In genomic region chr19:13116282-13117175, GRCh38 we compare ENCODE assay signal across 1 cellular context.
TF ChIP-seq lines count a peak whose summit lies in the region.

Gene TRMT1 (minus strand): TSS chr19:13116740. CDS start chr19:13116399, 341 bp downstream.

TF ChIP-seq in HepG2, 621 proteins besides CTCF, POLR2A, EP300 and RAD21 (continued from another document and continues in another):
- TF ChIP-seq ZBTB34 (CRISPR knock-in tag; IDR thresholded peaks at IDR 0.05) (no peak), MXI1 (IDR thresholded peaks at IDR 0.05; ENCODE audit: borderline replicate concordance, low read depth, low read length) (peak; percentile 100), ATF4 (CRISPR knock-in tag; IDR thresholded peaks at IDR 0.05) (0 out of 4 replicates have a peak, but pooled peaks of 1 of the 2 experiments have one; percentile 20), ATF3 (CRISPR knock-in tag; IDR thresholded peaks at IDR 0.05) (no peak), ZNF616 (CRISPR knock-in tag; IDR thresholded peaks at IDR 0.05; ENCODE audit: low read depth) (no peak), SOX6 (IDR thresholded peaks at IDR 0.05) (no peak), SOX6 (CRISPR knock-in tag; IDR thresholded peaks at IDR 0.05) (peak; percentile 42; the same call in 1 of the 2 replicates), ELF3 (CRISPR knock-in tag; IDR thresholded peaks at IDR 0.05) (peak; percentile 71), TFDP2 (CRISPR knock-in tag; IDR thresholded peaks at IDR 0.05) (no peak), JUNB (CRISPR knock-in tag; IDR thresholded peaks at IDR 0.05; ENCODE audit: borderline replicate concordance) (no peak), ZKSCAN1 (IDR thresholded peaks at IDR 0.05; ENCODE audit: low read length) (no peak), ZNF879 (CRISPR knock-in tag; IDR thresholded peaks at IDR 0.05) (no peak), ATRX (CRISPR knock-in tag; IDR thresholded peaks at IDR 0.05; ENCODE audit: borderline replicate concordance) (no peak), FLYWCH1 (CRISPR knock-in tag; IDR thresholded peaks at IDR 0.05) (no peak), CC2D1A (CRISPR knock-in tag; IDR thresholded peaks at IDR 0.05) (no peak), ZNF12 (CRISPR knock-in tag; IDR thresholded peaks at IDR 0.05) (no peak), ZKSCAN5 (CRISPR knock-in tag; IDR thresholded peaks at IDR 0.05) (no peak), ZNF564 (CRISPR knock-in tag; IDR thresholded peaks at IDR 0.05) (no peak), ZNF207 (IDR thresholded peaks at IDR 0.05; ENCODE audit: borderline replicate concordance) (no peak), RBM39 (IDR thresholded peaks at IDR 0.05; ENCODE audit: low read depth, low read length, poor library complexity, severe bottlenecking) (peak; percentile 70), BORCS8-MEF2B (CRISPR knock-in tag; IDR thresholded peaks at IDR 0.05) (no peak), SYNCRIP (IDR thresholded peaks at IDR 0.05; ENCODE audit: insufficient read depth, low read depth, low read length) (no peak), YY1 (IDR thresholded peaks at IDR 0.05; ENCODE audit: insufficient read depth, insufficient replicate concordance, low read depth, low read length) (peak; percentile 99), HOXA7 (CRISPR knock-in tag; IDR thresholded peaks at IDR 0.05) (no peak), ZNF891 (CRISPR knock-in tag; IDR thresholded peaks at IDR 0.05) (peak; percentile 71; the same call in 1 of the 2 replicates), KAT7 (CRISPR knock-in tag; IDR thresholded peaks at IDR 0.05; ENCODE audit: borderline replicate concordance) (peak; percentile 76; the same call in 1 of the 2 replicates), MED8 (CRISPR knock-in tag; IDR thresholded peaks at IDR 0.05; ENCODE audit: insufficient replicate concordance) (peak; percentile 23), ZNF567 (CRISPR knock-in tag; IDR thresholded peaks at IDR 0.05; ENCODE audit: borderline replicate concordance) (no peak), KDM3A (CRISPR knock-in tag; IDR thresholded peaks at IDR 0.05; ENCODE audit: low read depth) (0 out of 2 replicates have a peak, but pooled peaks have one; percentile 54), ADNP (CRISPR knock-in tag; IDR thresholded peaks at IDR 0.05) (peak; percentile 86), PAX8 (CRISPR knock-in tag; IDR thresholded peaks at IDR 0.05; ENCODE audit: borderline replicate concordance) (no peak), ZNF264 (CRISPR knock-in tag; IDR thresholded peaks at IDR 0.05) (peak; percentile 73), ZFY (CRISPR knock-in tag; IDR thresholded peaks at IDR 0.05) (peak; percentile 84), ARNTL (CRISPR knock-in tag; IDR thresholded peaks at IDR 0.05) (no peak), NAIF1 (CRISPR knock-in tag; IDR thresholded peaks at IDR 0.05; ENCODE audit: borderline replicate concordance) (0 out of 2 replicates have a peak, but pooled peaks have one; percentile 6), MEIS2 (CRISPR knock-in tag; IDR thresholded peaks at IDR 0.05) (no peak), ELF1 (CRISPR knock-in tag; IDR thresholded peaks at IDR 0.05) (peak; percentile 83), JDP2 (CRISPR knock-in tag; IDR thresholded peaks at IDR 0.05; ENCODE audit: borderline replicate concordance) (no peak), KDM2A (CRISPR knock-in tag; IDR thresholded peaks at IDR 0.05; ENCODE audit: borderline replicate concordance, low read depth) (peak; percentile 79), ZNF792 (CRISPR knock-in tag; IDR thresholded peaks at IDR 0.05) (no peak), ZNF83 (CRISPR knock-in tag; IDR thresholded peaks at IDR 0.05; ENCODE audit: borderline replicate concordance) (no peak), LCORL (IDR thresholded peaks at IDR 0.05) (no peak), LCORL (CRISPR knock-in tag; IDR thresholded peaks at IDR 0.05) (no peak), DNMT3B (CRISPR knock-in tag; conservative IDR thresholded peaks at IDR 0.05) (0 out of 2 replicates have a peak, but pooled peaks have one; percentile 41), ZNF230 (CRISPR knock-in tag; IDR thresholded peaks at IDR 0.05) (no peak), ZSCAN9 (CRISPR knock-in tag; IDR thresholded peaks at IDR 0.05; ENCODE audit: borderline replicate concordance) (0 out of 2 replicates have a peak, but pooled peaks have one; percentile 20), ZNF20 (CRISPR knock-in tag; IDR thresholded peaks at IDR 0.05) (no peak), KAT8 (CRISPR knock-in tag; IDR thresholded peaks at IDR 0.05) (peak; percentile 98), KLF9 (CRISPR knock-in tag; IDR thresholded peaks at IDR 0.05; ENCODE audit: low read depth) (no peak)
- TF ChIP-seq, protein P1, sequence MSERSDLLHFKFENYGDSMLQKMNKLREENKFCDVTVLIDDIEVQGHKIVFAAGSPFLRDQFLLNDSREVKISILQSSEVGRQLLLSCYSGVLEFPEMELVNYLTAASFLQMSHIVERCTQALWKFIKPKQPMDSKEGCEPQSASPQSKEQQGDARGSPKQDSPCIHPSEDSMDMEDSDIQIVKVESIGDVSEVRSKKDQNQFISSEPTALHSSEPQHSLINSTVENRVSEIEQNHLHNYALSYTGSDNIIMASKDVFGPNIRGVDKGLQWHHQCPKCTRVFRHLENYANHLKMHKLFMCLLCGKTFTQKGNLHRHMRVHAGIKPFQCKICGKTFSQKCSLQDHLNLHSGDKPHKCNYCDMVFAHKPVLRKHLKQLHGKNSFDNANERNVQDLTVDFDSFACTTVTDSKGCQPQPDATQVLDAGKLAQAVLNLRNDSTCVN (CRISPR knock-in tag; IDR thresholded peaks at IDR 0.05; ENCODE audit: borderline replicate concordance) = peak; percentile 66; the same call in 1 of the 2 replicates
- TF ChIP-seq, protein P2, sequence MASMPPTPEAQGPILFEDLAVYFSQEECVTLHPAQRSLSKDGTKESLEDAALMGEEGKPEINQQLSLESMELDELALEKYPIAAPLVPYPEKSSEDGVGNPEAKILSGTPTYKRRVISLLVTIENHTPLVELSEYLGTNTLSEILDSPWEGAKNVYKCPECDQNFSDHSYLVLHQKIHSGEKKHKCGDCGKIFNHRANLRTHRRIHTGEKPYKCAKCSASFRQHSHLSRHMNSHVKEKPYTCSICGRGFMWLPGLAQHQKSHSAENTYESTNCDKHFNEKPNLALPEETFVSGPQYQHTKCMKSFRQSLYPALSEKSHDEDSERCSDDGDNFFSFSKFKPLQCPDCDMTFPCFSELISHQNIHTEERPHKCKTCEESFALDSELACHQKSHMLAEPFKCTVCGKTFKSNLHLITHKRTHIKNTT (CRISPR knock-in tag; IDR thresholded peaks at IDR 0.05) = no peak
- TF ChIP-seq, protein P3, sequence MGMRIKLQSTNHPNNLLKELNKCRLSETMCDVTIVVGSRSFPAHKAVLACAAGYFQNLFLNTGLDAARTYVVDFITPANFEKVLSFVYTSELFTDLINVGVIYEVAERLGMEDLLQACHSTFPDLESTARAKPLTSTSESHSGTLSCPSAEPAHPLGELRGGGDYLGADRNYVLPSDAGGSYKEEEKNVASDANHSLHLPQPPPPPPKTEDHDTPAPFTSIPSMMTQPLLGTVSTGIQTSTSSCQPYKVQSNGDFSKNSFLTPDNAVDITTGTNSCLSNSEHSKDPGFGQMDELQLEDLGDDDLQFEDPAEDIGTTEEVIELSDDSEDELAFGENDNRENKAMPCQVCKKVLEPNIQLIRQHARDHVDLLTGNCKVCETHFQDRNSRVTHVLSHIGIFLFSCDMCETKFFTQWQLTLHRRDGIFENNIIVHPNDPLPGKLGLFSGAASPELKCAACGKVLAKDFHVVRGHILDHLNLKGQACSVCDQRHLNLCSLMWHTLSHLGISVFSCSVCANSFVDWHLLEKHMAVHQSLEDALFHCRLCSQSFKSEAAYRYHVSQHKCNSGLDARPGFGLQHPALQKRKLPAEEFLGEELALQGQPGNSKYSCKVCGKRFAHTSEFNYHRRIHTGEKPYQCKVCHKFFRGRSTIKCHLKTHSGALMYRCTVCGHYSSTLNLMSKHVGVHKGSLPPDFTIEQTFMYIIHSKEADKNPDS (CRISPR knock-in tag; IDR thresholded peaks at IDR 0.05) = no peak
- TF ChIP-seq, protein P4, sequence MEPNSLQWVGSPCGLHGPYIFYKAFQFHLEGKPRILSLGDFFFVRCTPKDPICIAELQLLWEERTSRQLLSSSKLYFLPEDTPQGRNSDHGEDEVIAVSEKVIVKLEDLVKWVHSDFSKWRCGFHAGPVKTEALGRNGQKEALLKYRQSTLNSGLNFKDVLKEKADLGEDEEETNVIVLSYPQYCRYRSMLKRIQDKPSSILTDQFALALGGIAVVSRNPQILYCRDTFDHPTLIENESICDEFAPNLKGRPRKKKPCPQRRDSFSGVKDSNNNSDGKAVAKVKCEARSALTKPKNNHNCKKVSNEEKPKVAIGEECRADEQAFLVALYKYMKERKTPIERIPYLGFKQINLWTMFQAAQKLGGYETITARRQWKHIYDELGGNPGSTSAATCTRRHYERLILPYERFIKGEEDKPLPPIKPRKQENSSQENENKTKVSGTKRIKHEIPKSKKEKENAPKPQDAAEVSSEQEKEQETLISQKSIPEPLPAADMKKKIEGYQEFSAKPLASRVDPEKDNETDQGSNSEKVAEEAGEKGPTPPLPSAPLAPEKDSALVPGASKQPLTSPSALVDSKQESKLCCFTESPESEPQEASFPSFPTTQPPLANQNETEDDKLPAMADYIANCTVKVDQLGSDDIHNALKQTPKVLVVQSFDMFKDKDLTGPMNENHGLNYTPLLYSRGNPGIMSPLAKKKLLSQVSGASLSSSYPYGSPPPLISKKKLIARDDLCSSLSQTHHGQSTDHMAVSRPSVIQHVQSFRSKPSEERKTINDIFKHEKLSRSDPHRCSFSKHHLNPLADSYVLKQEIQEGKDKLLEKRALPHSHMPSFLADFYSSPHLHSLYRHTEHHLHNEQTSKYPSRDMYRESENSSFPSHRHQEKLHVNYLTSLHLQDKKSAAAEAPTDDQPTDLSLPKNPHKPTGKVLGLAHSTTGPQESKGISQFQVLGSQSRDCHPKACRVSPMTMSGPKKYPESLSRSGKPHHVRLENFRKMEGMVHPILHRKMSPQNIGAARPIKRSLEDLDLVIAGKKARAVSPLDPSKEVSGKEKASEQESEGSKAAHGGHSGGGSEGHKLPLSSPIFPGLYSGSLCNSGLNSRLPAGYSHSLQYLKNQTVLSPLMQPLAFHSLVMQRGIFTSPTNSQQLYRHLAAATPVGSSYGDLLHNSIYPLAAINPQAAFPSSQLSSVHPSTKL (CRISPR knock-in tag; IDR thresholded peaks at IDR 0.05) = peak; percentile 40; the same call in 1 of the 2 replicates
- TF ChIP-seq, protein P5, sequence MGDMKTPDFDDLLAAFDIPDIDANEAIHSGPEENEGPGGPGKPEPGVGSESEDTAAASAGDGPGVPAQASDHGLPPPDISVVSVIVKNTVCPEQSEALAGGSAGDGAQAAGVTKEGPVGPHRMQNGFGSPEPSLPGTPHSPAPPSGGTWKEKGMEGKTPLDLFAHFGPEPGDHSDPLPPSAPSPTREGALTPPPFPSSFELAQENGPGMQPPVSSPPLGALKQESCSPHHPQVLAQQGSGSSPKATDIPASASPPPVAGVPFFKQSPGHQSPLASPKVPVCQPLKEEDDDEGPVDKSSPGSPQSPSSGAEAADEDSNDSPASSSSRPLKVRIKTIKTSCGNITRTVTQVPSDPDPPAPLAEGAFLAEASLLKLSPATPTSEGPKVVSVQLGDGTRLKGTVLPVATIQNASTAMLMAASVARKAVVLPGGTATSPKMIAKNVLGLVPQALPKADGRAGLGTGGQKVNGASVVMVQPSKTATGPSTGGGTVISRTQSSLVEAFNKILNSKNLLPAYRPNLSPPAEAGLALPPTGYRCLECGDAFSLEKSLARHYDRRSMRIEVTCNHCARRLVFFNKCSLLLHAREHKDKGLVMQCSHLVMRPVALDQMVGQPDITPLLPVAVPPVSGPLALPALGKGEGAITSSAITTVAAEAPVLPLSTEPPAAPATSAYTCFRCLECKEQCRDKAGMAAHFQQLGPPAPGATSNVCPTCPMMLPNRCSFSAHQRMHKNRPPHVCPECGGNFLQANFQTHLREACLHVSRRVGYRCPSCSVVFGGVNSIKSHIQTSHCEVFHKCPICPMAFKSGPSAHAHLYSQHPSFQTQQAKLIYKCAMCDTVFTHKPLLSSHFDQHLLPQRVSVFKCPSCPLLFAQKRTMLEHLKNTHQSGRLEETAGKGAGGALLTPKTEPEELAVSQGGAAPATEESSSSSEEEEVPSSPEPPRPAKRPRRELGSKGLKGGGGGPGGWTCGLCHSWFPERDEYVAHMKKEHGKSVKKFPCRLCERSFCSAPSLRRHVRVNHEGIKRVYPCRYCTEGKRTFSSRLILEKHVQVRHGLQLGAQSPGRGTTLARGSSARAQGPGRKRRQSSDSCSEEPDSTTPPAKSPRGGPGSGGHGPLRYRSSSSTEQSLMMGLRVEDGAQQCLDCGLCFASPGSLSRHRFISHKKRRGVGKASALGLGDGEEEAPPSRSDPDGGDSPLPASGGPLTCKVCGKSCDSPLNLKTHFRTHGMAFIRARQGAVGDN (CRISPR knock-in tag; IDR thresholded peaks at IDR 0.05) = peak; percentile 80
